ENCODE assay signal across 20 cellular contexts in the genomic region with DNA sequence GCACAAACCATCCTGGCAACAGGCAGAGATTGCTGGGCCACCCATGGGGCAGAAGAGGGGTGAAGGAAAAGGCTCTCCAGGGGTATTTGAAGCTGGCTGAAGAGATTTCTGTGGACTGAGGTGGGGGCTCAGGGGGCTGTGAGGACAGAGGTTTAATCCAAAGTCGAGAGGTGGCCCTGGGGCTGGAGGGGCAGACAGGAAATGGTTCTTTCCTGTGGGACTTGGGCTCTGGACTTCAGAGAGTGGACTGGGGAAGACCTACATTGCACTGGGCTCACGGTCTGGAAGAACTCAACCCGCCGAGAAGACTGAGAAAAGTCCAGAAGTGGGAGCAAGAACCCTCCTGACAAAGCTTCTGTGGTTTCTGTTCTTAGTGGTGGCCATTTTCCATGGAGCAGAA. TPM values are rescaled to one million over a fixed set of nuclear protein-coding genes. Genes with fewer than 3 reads are reported as not detected.
DNase-seq lines count a peak whose midpoint lies in the region; ATAC-seq and TF ChIP-seq lines count a peak whose summit lies in the region.
"Had no signal": no experiment of that assay in that cellular context is flagged by ENCODE, and none has a peak within 500 bp of the region (broad histone marks: within the 10 kb centered on the region; RNA-seq: fewer than 3 reads in every experiment).

No MANE protein-coding gene starts in this region.

- H2BK5ac ChIP-seq in H9 (ENCODE audit: insufficient read length, low read length) = no peak overlapping the region

- no peak overlapping the region for H2BK20ac ChIP-seq in H9 (ENCODE audit: low read depth, low read length, poor library complexity, severe bottlenecking)

- H3K4me1 Mint-ChIP-seq in H9 = peaks cover 9 to 24% of the 10 kb centered on the region in 2 experiments
- peaks cover 32% of the 10 kb centered on the region in 3 donors for H3K4me1 Mint-ChIP-seq in naive B cell
- H3K4me1 Mint-ChIP-seq in activated T-helper 17 cell treated with anti-CD3 and anti-CD28 coated beads, Interleukin-2, amount 50 U/mL, for 72 hours = peaks cover 16% of the 10 kb centered on the region

- H3K56ac ChIP-seq in H9 (ENCODE audit: insufficient read length, low read depth, low read length) = no peak overlapping the region

- no peak for ATAC-seq in naive B cell (ENCODE audit: low read depth in 2 of 2)
- no peak for ATAC-seq in activated T-helper 17 cell treated with anti-CD3 and anti-CD28 coated beads, Interleukin-2, amount 50 U/mL, for 72 hours (replicated peaks)
- ATAC-seq: A549, GM12878 had no signal

- no peaks in the 10 kb centered on the region for H3K36me3 ChIP-seq in BLaER1 treated with 17β-estradiol and CSF1 and Interleukin-3, amounts not matched to agents 10 nM and 100 nM
- no peaks in the 10 kb centered on the region for H3K36me3 ChIP-seq in spleen
- H3K36me3 ChIP-seq: BE2C had no signal

- H2BK15ac ChIP-seq in H9 (ENCODE audit: low read depth, low read length) = no peak overlapping the region

- H3K4me1 ChIP-seq in BLaER1 treated with 17β-estradiol and CSF1 and Interleukin-3, amounts not matched to agents 10 nM and 100 nM = peaks cover 0 to 44% (median 22%) of the 10 kb centered on the region in 10 experiments; a peak in 18 of 20 replicates
- H3K4me1 ChIP-seq in H9 (ENCODE audit: insufficient read depth, low read length) = no peaks in the 10 kb centered on the region; the same call in 1 of the 2 replicates
- H3K4me1 ChIP-seq in spleen = peaks cover 0 to 34% (median 21%) of the 10 kb centered on the region in 6 donors
- H3K4me1 ChIP-seq: A549, BE2C had no signal

- H3K27ac Mint-ChIP-seq in H9 (no peak overlapping the region), naive B cell (peak overlapping the region in 3 of 6 donors; percentile 41 to 62 (median 52))
- no peak overlapping the region for H3K27ac Mint-ChIP-seq in activated T-helper 17 cell treated with anti-CD3 and anti-CD28 coated beads, Interleukin-2, amount 50 U/mL, for 72 hours
- H3K27ac Mint-ChIP-seq: HFFc6 had no signal

- TF ChIP-seq POLR2A in spleen (IDR thresholded peaks at IDR 0.05) = no peak

- no peak overlapping the region for H4K91ac ChIP-seq in H9 (ENCODE audit: insufficient read length, low read depth, low read length)

- DNase-seq in H9 (peak; percentile 25), naive B cell (no peak), spleen (peak; percentile 28), EL (no peak)
- DNase-seq in stimulated activated CD4-positive, alpha-beta T cell treated with anti-CD3 and anti-CD28 coated beads, Interleukin-12 subunit alpha, Interleukin-12 subunit beta, amount 100 ng/mL, for 4 hours = no peak
- DNase-seq: BE2C, Calu3, DMS 273 treated with DMSO at 0.1 percent for 48 hours, GOT3, HCEC 1CT, HFFc6 had no signal

- H3K14ac ChIP-seq in H9 (ENCODE audit: insufficient read depth, low read length) = no peak overlapping the region

- TF ChIP-seq CTCF in H9 (conservative IDR thresholded peaks at IDR 0.05) (no peak), spleen (IDR thresholded peaks at IDR 0.05 in 8 of 11, conservative IDR thresholded peaks at IDR 0.05 in 3 of 11) (no peak)

- H3K27me3 ChIP-seq in BLaER1 treated with 17β-estradiol and CSF1 and Interleukin-3, amounts not matched to agents 10 nM and 100 nM = peaks cover 0 to 5% (median 0%) of the 10 kb centered on the region in 11 experiments; a peak in 2 of 22 replicates
- H3K27me3 ChIP-seq in H9 (ENCODE audit: insufficient read depth, low read length) (no peaks in the 10 kb centered on the region), spleen (replicated peaks in 1 of 7) (peaks cover 0 to 40% (median 0%) of the 10 kb centered on the region in 7 donors)
- H3K27me3 ChIP-seq: BE2C had no signal

- H2BK120ac ChIP-seq in H9 (ENCODE audit: low read depth, low read length, poor library complexity, severe bottlenecking) = no peak overlapping the region

- no peaks in the 10 kb centered on the region for H3K9me3 ChIP-seq in BLaER1 treated with 17β-estradiol and CSF1 and Interleukin-3, amounts not matched to agents 10 nM and 100 nM (replicated peaks in 1 of 11)
- no peaks in the 10 kb centered on the region for H3K9me3 ChIP-seq in H9 (ENCODE audit: control insufficient read depth, low read depth, low read length)
- no peaks in the 10 kb centered on the region for H3K9me3 ChIP-seq in spleen
- H3K9me3 ChIP-seq: A549, BE2C had no signal

- H3K23me2 ChIP-seq in H9 (ENCODE audit: insufficient read length, low read depth, low read length, poor library complexity, severe bottlenecking) = peaks cover 3% of the 10 kb centered on the region

- H3K9me3 Mint-ChIP-seq in H9 = no peaks in the 10 kb centered on the region
- no peaks in the 10 kb centered on the region for H3K9me3 Mint-ChIP-seq in naive B cell
- no peaks in the 10 kb centered on the region for H3K9me3 Mint-ChIP-seq in activated T-helper 17 cell treated with anti-CD3 and anti-CD28 coated beads, Interleukin-2, amount 50 U/mL, for 72 hours
- H3K9me3 Mint-ChIP-seq: HFFc6, IgD-negative memory B cell had no signal

- no peaks in the 10 kb centered on the region for H3K79me1 ChIP-seq in H9 (ENCODE audit: insufficient read depth, low read depth, low read length, poor library complexity, severe bottlenecking)

- H3K36me3 Mint-ChIP-seq in H9 (ENCODE audit: insufficient read depth in 1 of 3, low read depth in 3 of 3) = no peaks in the 10 kb centered on the region
- H3K36me3 Mint-ChIP-seq in naive B cell = no peaks in the 10 kb centered on the region
- no peaks in the 10 kb centered on the region for H3K36me3 Mint-ChIP-seq in activated T-helper 17 cell treated with anti-CD3 and anti-CD28 coated beads, Interleukin-2, amount 50 U/mL, for 72 hours (ENCODE audit: low read depth)

- no peaks in the 10 kb centered on the region for H4K20me1 ChIP-seq in BLaER1 treated with 17β-estradiol and CSF1 and Interleukin-3, amounts not matched to agents 10 nM and 100 nM
- H4K20me1 ChIP-seq in H9 (ENCODE audit: control insufficient read depth, insufficient read depth, insufficient read length) = no peaks in the 10 kb centered on the region

- peak overlapping the region in 7 of 11 experiments; percentile 47 to 75 (median 65); a peak in 12 of 22 replicates for H3K4me2 ChIP-seq in BLaER1 treated with 17β-estradiol and CSF1 and Interleukin-3, amounts not matched to agents 10 nM and 100 nM
- H3K4me2 ChIP-seq in H9 (ENCODE audit: insufficient read depth, insufficient read length, low read length) = no peak overlapping the region
- H3K4me2 ChIP-seq: A549 had no signal

- H2BK12ac ChIP-seq in H9 (ENCODE audit: insufficient read length, low read depth, low read length) = no peak overlapping the region

- H3K27me3 Mint-ChIP-seq in H9 (ENCODE audit: low read depth) (peaks cover 13% of the 10 kb centered on the region), naive B cell (peaks cover 0 to 4% (median 0%) of the 10 kb centered on the region in 3 donors)
- peaks cover under 1% of the 10 kb centered on the region for H3K27me3 Mint-ChIP-seq in activated T-helper 17 cell treated with anti-CD3 and anti-CD28 coated beads, Interleukin-2, amount 50 U/mL, for 72 hours
- H3K27me3 Mint-ChIP-seq: IgD-negative memory B cell had no signal

- no peak overlapping the region for H3K18ac ChIP-seq in H9 (ENCODE audit: insufficient read length, low read depth, low read length)

- H3K4ac ChIP-seq in H9 (ENCODE audit: low read depth, low read length) = no peak overlapping the region

- H2AFZ ChIP-seq in H9 (ENCODE audit: low read length) = no peak overlapping the region

- H2AK5ac ChIP-seq in H9 (ENCODE audit: insufficient read length, low read length) = no peak overlapping the region

- H3K23ac ChIP-seq in H9 (ENCODE audit: insufficient read length, low read depth, low read length) = no peak overlapping the region

- no peak overlapping the region for H3K4me3 Mint-ChIP-seq in H9
- H3K4me3 Mint-ChIP-seq in naive B cell = peak overlapping the region in 5 of 8 donors; percentile 19 to 81 (median 30)
- no peak overlapping the region for H3K4me3 Mint-ChIP-seq in activated T-helper 17 cell treated with anti-CD3 and anti-CD28 coated beads, Interleukin-2, amount 50 U/mL, for 72 hours
- H3K4me3 Mint-ChIP-seq: HFFc6 had no signal

- no peaks in the 10 kb centered on the region for H3K79me2 ChIP-seq in H9 (ENCODE audit: insufficient read depth, low read length)

- no peak overlapping the region for H3K27ac ChIP-seq in BLaER1 treated with 17β-estradiol and CSF1 and Interleukin-3, amounts not matched to agents 10 nM and 100 nM
- H3K27ac ChIP-seq in H9 (ENCODE audit: insufficient read length, low read depth, low read length) (no peak overlapping the region), spleen (no peak overlapping the region)
- H3K27ac ChIP-seq: A549 had no signal

- H3T11ph ChIP-seq in H9 (ENCODE audit: low read length) = no peak overlapping the region

- intact Hi-C loops in spleen (cut with DNase I; ENCODE audit: low total_unique reads) = no loop called here

- H3K9ac ChIP-seq in BLaER1 treated with 17β-estradiol and CSF1 and Interleukin-3, amounts not matched to agents 10 nM and 100 nM = no peak overlapping the region
- no peak overlapping the region for H3K9ac ChIP-seq in H9 (ENCODE audit: extremely low read depth, insufficient read length, low read length)

- WGBS in H9 (ENCODE audit: extremely low coverage, insufficient read length, low lambda C conversion rate) = no CpG with 5 or more reads among the region's 4 CpGs
- WGBS in spleen, 5 donors = 62 to 67% (median 63%) methylated on average over 4 of the region's 4 CpGs

- H3K4me3 ChIP-seq in BLaER1 treated with 17β-estradiol and CSF1 and Interleukin-3, amounts not matched to agents 10 nM and 100 nM = no peak overlapping the region
- no peak overlapping the region for H3K4me3 ChIP-seq in spleen
- H3K4me3 ChIP-seq: A549, GM12878 had no signal

- no peak overlapping the region for H4K8ac ChIP-seq in H9 (replicated peaks; ENCODE audit: insufficient read length, low read depth, low read length)

- no peak overlapping the region for H4K5ac ChIP-seq in H9 (ENCODE audit: insufficient read length, low read depth, low read length)

RNA-seq across cellular contexts. Expression of a gene that starts 2.9 kb away (rescaled TPM):
- total RNA-seq in H9 (2021) = not detected in 2 replicates
- polyA plus RNA-seq in naive B cell (ENCODE audit: low read depth in 6 of 6) = under 1 TPM in 1 of 6 donors, not detected in 5; 0.34 TPM
- under 1 TPM in 1 of 7 donors, not detected in 6; 0.60 TPM for total RNA-seq in spleen
- polyA plus RNA-seq in spleen = under 1 TPM; 0.10 to 0.33 (median 0.11) TPM
- total RNA-seq in activated T-helper 17 cell treated with anti-CD3 and anti-CD28 coated beads, Interleukin-2, amount 50 U/mL, for 72 hours = under 1 TPM in 1 of 2 donors, not detected in 1; 0.32 TPM
- total RNA-seq: Calu3, Daoy, G401, HFFc6, HT1080 had no signal
- polyA plus RNA-seq: A549, AG04450, IgD-negative memory B cell had no signal

RNA-seq across cellular contexts. Expression of a gene that starts 16.6 kb away (rescaled TPM):
- not detected in 2 replicates for total RNA-seq in H9 (2021)
- not detected for polyA plus RNA-seq in naive B cell (ENCODE audit: low read depth in 6 of 6)
- total RNA-seq in spleen = not detected
- not detected for polyA plus RNA-seq in spleen
- total RNA-seq in activated T-helper 17 cell treated with anti-CD3 and anti-CD28 coated beads, Interleukin-2, amount 50 U/mL, for 72 hours = not detected
- total RNA-seq: Calu3, Daoy, G401, GM12878, HFFc6, HT1080 had no signal
- polyA plus RNA-seq: A549, AG04450, IgD-negative memory B cell had no signal

RNA-seq across cellular contexts. Expression of a gene that starts 57.4 kb away (rescaled TPM):
- total RNA-seq in H9 (2021) (2.1 TPM in 2 replicates), spleen (1 to 10 TPM in 1 of 7 donors, under 1 TPM in 6; 0.32 to 1.0 (median 0.40) TPM)
- polyA plus RNA-seq in naive B cell (ENCODE audit: low read depth in 6 of 6) (not detected), spleen (under 1 TPM; 0.12 to 0.15 (median 0.13) TPM)
- under 1 TPM; 0.87 to 0.91 TPM for total RNA-seq in activated T-helper 17 cell treated with anti-CD3 and anti-CD28 coated beads, Interleukin-2, amount 50 U/mL, for 72 hours
- total RNA-seq: Daoy, G401, HFFc6, HT1080 had no signal
- polyA plus RNA-seq: A549, AG04450, IgD-negative memory B cell had no signal

Comparison
In these comparisons a context has a peak if more than half of its experiments do, and no peak if none do; other contexts are left out.
1. DNase-seq: peak in H9 (single experiment) and spleen (single experiment); none in naive B cell (single experiment), EL (single experiment) and stimulated activated CD4-positive, alpha-beta T cell treated with anti-CD3 and anti-CD28 coated beads, Interleukin-12 subunit alpha, Interleukin-12 subunit beta, amount 100 ng/mL, for 4 hours (single experiment).
2. H3K4me3 Mint-ChIP-seq: peak in naive B cell (5 of 8); none in H9 (0 of 2) and activated T-helper 17 cell treated with anti-CD3 and anti-CD28 coated beads, Interleukin-2, amount 50 U/mL, for 72 hours (single experiment).